In genomic region chr10:28367419-28367818, GRCh38 we compare ENCODE assay signal across 13 cellular contexts.
DNase-seq lines count a peak whose midpoint lies in the region; ATAC-seq and TF ChIP-seq lines count a peak whose summit lies in the region.
"Had no signal": no experiment of that assay in that cellular context is flagged by ENCODE, and none has a peak within 500 bp of the region (broad histone marks: within the 10 kb centered on the region; RNA-seq: fewer than 3 reads in every experiment).

No MANE protein-coding gene starts in this region.

- H3K27me3 Mint-ChIP-seq in CD14-positive monocyte (ENCODE audit: low read depth in 3 of 3) (peaks cover 0 to 2% (median 0%) of the 10 kb centered on the region in 3 donors), GM23338 (ENCODE audit: insufficient read depth, low read depth, poor library complexity) (peaks cover 6% of the 10 kb centered on the region), naive B cell (no peaks in the 10 kb centered on the region)
- H3K27me3 Mint-ChIP-seq in activated T-cell treated with anti-CD3 and anti-CD28 coated beads, Interleukin-2, amount 50 U/mL, for 72 hours (ENCODE audit: low read depth), result no peaks in the 10 kb centered on the region

- intact Hi-C loops in CD14-positive monocyte (cut with micrococcal nuclease), result loop anchor here (2.0 to 5.0 kb wide), 3 partner anchors 13 to 65 kb away; partner anchors contain the start of gene MPP7 (in 1 of the 2)
- intact Hi-C loops in head of caudate nucleus (cut with DNase I), result no loop called here

- peaks cover 58% of the 10 kb centered on the region for H3K4me1 Mint-ChIP-seq in CD14-positive monocyte
- no peaks in the 10 kb centered on the region; the same call in 2 of the 3 replicates for H3K4me1 Mint-ChIP-seq in GM23338
- H3K4me1 Mint-ChIP-seq in activated T-cell treated with anti-CD3 and anti-CD28 coated beads, Interleukin-2, amount 50 U/mL, for 72 hours (ENCODE audit: low read depth), result peaks cover 52% of the 10 kb centered on the region
- peaks cover 20 to 45% (median 33%) of the 10 kb centered on the region in 3 donors for H3K4me1 Mint-ChIP-seq in naive B cell

- H4K20me1 ChIP-seq in GM23338 (replicated peaks; ENCODE audit: insufficient read depth), result no peaks in the 10 kb centered on the region

- H3K4me1 ChIP-seq in GM23338 (ENCODE audit: insufficient read depth), result no peaks in the 10 kb centered on the region
- H3K4me1 ChIP-seq: thyroid gland had no signal

- H3K36me3 Mint-ChIP-seq in CD14-positive monocyte (no peaks in the 10 kb centered on the region), GM23338 (ENCODE audit: low read depth) (no peaks in the 10 kb centered on the region), naive B cell (peaks cover 8 to 15% of the 10 kb centered on the region in 2 donors)
- H3K36me3 Mint-ChIP-seq in activated T-cell treated with anti-CD3 and anti-CD28 coated beads, Interleukin-2, amount 50 U/mL, for 72 hours (ENCODE audit: insufficient read depth in 2 of 2), result peaks cover 2 to 4% of the 10 kb centered on the region in 2 donors

- H3K27me3 ChIP-seq in GM23338 (ENCODE audit: insufficient read depth), result no peaks in the 10 kb centered on the region
- H3K27me3 ChIP-seq: thyroid gland had no signal

- no peaks in the 10 kb centered on the region for H3K9me2 ChIP-seq in GM23338 (ENCODE audit: insufficient read depth)

- H3K27ac ChIP-seq in GM23338 (ENCODE audit: low read depth), result no peak overlapping the region
- H3K27ac ChIP-seq: C4-2B, thyroid gland had no signal

- no peak for TF ChIP-seq CTCF in CD14-positive monocyte (IDR thresholded peaks at IDR 0.05)
- TF ChIP-seq CTCF in GM23338 (conservative IDR thresholded peaks at IDR 0.05; ENCODE audit: low read depth in 2 of 2), result no peak

- H3K4me3 ChIP-seq in GM23338, result no peak overlapping the region
- H3K4me3 ChIP-seq: thyroid gland had no signal

- ATAC-seq in GM23338, result no peak
- no peak for ATAC-seq in activated T-cell treated with anti-CD3 and anti-CD28 coated beads, Interleukin-2, amount 50 U/mL, for 72 hours (replicated peaks in 1 of 2)
- no peak for ATAC-seq in naive B cell (ENCODE audit: low read depth in 2 of 2)
- ATAC-seq in GM19455 (IDR thresholded peaks at IDR 0.05; ENCODE audit: unreplicated experiment), result no peak

- H3K36me3 ChIP-seq in GM23338 (ENCODE audit: insufficient read depth), result no peaks in the 10 kb centered on the region
- H3K36me3 ChIP-seq: thyroid gland had no signal

- H3K4me2 ChIP-seq in GM23338, result no peak overlapping the region

- DNase-seq in CD14-positive monocyte (ENCODE audit: low spot score) (no peak), GM23338 (ENCODE audit: low spot score) (no peak), naive B cell (no peak), D341Med (ENCODE audit: low spot score) (no peak), head of caudate nucleus (no peak)
- no peak for DNase-seq in activated T-cell treated with anti-CD3 and anti-CD28 coated beads, Interleukin-2, amount 50 U/mL, for 72 hours
- DNase-seq in stimulated activated naive CD4-positive, alpha-beta T cell (lab: John Stamatoyannopoulos, UW), result no peak
- DNase-seq: erythroblast, NCI-H526, posterior cingulate gyrus, thyroid gland had no signal

- no peaks in the 10 kb centered on the region for H3F3A ChIP-seq in GM23338 (replicated peaks; ENCODE audit: low read depth)

- H3K9me3 Mint-ChIP-seq in CD14-positive monocyte (peaks cover 0 to 6% (median 0%) of the 10 kb centered on the region in 7 donors), GM23338 (no peaks in the 10 kb centered on the region), naive B cell (peaks cover 0 to 4% (median 0%) of the 10 kb centered on the region in 7 donors)
- H3K9me3 Mint-ChIP-seq in activated T-cell treated with anti-CD3 and anti-CD28 coated beads, Interleukin-2, amount 50 U/mL, for 72 hours, result peaks cover 1 to 4% of the 10 kb centered on the region in 2 donors

- H3K4me3 Mint-ChIP-seq in CD14-positive monocyte (peak overlapping the region; percentile 20 to 30), GM23338 (no peak overlapping the region), naive B cell (peak overlapping the region in 5 of 8 donors; percentile 33 to 88 (median 73))
- peak overlapping the region; percentile 73 to 84 for H3K4me3 Mint-ChIP-seq in activated T-cell treated with anti-CD3 and anti-CD28 coated beads, Interleukin-2, amount 50 U/mL, for 72 hours

- peak overlapping the region; percentile 8; the same call in 1 of the 2 replicates for H2AFZ ChIP-seq in GM23338

- H3K27ac Mint-ChIP-seq in CD14-positive monocyte, result peak overlapping the region; percentile 90 to 96 (median 95)
- H3K27ac Mint-ChIP-seq in GM23338, result no peak overlapping the region
- peak overlapping the region; percentile 47 for H3K27ac Mint-ChIP-seq in activated T-cell treated with anti-CD3 and anti-CD28 coated beads, Interleukin-2, amount 50 U/mL, for 72 hours
- peak overlapping the region; percentile 87 to 98 (median 90) for H3K27ac Mint-ChIP-seq in naive B cell

- no peaks in the 10 kb centered on the region for H3K79me2 ChIP-seq in GM23338 (replicated peaks; ENCODE audit: insufficient read depth)

TF ChIP-seq in GM23338, 12 proteins besides CTCF, POLR2A, EP300 and RAD21:
- TF ChIP-seq POLR2AphosphoS5 (IDR thresholded peaks at IDR 0.05; ENCODE audit: low read depth), result no peak
